ENCODE assay signal across 22 cellular contexts in the genomic region with DNA sequence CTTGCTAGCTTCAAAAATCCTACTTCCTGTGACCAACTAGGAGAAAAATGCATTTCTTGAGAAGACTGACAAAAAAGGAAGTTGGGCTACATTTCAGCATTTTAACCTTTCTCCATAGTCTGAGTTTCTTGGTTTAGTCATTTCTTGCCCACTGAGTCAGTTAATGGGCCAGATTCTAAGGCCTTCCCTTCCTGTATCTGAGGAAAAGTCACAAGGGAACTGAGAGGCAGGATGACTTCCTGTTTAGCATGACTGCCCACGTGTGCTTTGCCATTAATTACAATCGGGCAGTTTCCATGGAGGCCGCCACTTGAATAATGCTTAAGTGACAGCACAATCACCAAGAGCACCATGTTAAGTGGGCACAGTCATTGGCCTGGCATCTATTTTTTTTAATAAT.
DNase-seq lines count a peak whose midpoint lies in the region; ATAC-seq, FAIRE-seq and TF ChIP-seq lines count a peak whose summit lies in the region.
"Had no signal": no experiment of that assay in that cellular context is flagged by ENCODE, and none has a peak within 500 bp of the region (broad histone marks: within the 10 kb centered on the region; RNA-seq: fewer than 3 reads in every experiment).

No MANE protein-coding gene starts in this region.

- intact Hi-C loops in thyroid gland (cut with DNase I) = no loop called here

- H3K4me3 ChIP-seq in fibroblast of pulmonary artery (replicated peaks; ENCODE audit: low read depth, low read length) (no peak overlapping the region), thyroid gland (replicated peaks in 1 of 3) (no peak overlapping the region), small intestine (ENCODE audit: low read depth in 1 of 2, low read length in 2 of 2) (no peak overlapping the region)
- H3K4me3 ChIP-seq: esophagus muscularis mucosa, left ventricle myocardium inferior, psoas muscle, smooth muscle cell had no signal

- ATAC-seq in HG02610 (IDR thresholded peaks at IDR 0.05; ENCODE audit: unreplicated experiment) = no peak
- ATAC-seq: psoas muscle, SK-N-SH treated with all-trans-retinoic acid at 6 μM for 48 hours had no signal

- DNase-seq in NOMO-1 treated with DMSO at 0.1 percent for 48 hours (lab: John Stamatoyannopoulos, UW; ENCODE audit: unreplicated experiment) (peak; percentile 33), NOMO-1 treated with dmso at 0.1 percent for 144 hours (lab: John Stamatoyannopoulos, UW; ENCODE audit: unreplicated experiment) (no peak), NCI-H748 treated with DMSO at 0.1 percent for 48 hours (lab: John Stamatoyannopoulos, UW) (peak; percentile 9), fibroblast of pulmonary artery (ENCODE audit: low read depth) (peak; percentile 50), thyroid gland (peak; percentile 29 to 30), small intestine (no peak), COLO668 (lab: John Stamatoyannopoulos, UW; ENCODE audit: unreplicated experiment) (no peak)
- DNase-seq: activated CD4-positive, alpha-beta T cell treated with anti-CD3 and anti-CD28 coated beads, Interleukin-2, amount 10 ng/mL, durations not matched to agents 24 days and 14 days; activated CD8-positive, alpha-beta memory T cell treated with anti-CD3 and anti-CD28 coated beads, Interleukin-2, amount 50 U/mL, for 48 hours; activated effector memory CD4-positive, alpha-beta T cell treated with Interleukin-2 at 50 U/mL for 16 hours; CD4-positive, CD25-positive, alpha-beta regulatory T cell; glutamatergic neuron; KG1; left ventricle myocardium inferior; NCI-H2171 treated with DMSO at 0.1 percent for 48 hours; psoas muscle; stimulated activated CD4-positive, alpha-beta T cell treated with anti-CD3 and anti-CD28 coated beads, Interleukin-4, amount 100 ng/mL, for 4 hours; substantia nigra had no signal

- no peak for FAIRE-seq in small intestine (lab: Jason Lieb, UNC)

- H3K9me3 ChIP-seq in thyroid gland (no peaks in the 10 kb centered on the region), small intestine (ENCODE audit: control insufficient read depth, low read depth) (no peaks in the 10 kb centered on the region)
- H3K9me3 ChIP-seq: esophagus muscularis mucosa, left ventricle myocardium inferior, psoas muscle had no signal

- no peaks in the 10 kb centered on the region for H3K36me3 ChIP-seq in thyroid gland
- no peaks in the 10 kb centered on the region for H3K36me3 ChIP-seq in small intestine (ENCODE audit: control insufficient read depth in 2 of 2, insufficient read depth in 2 of 2, low read length in 2 of 2)
- H3K36me3 ChIP-seq: esophagus muscularis mucosa, left ventricle myocardium inferior had no signal

- WGBS in thyroid gland, 2 donors = 40% methylated on average over 3 of the region's 3 CpGs
- WGBS in small intestine, 3 donors = 64 to 84% (median 75%) methylated on average over 3 of the region's 3 CpGs

- H3K27me3 ChIP-seq in thyroid gland (no peaks in the 10 kb centered on the region), small intestine (ENCODE audit: control insufficient read depth in 2 of 2, insufficient read depth in 2 of 2, low read length in 2 of 2) (no peaks in the 10 kb centered on the region)
- H3K27me3 ChIP-seq: esophagus muscularis mucosa had no signal

- TF ChIP-seq CTCF in fibroblast of pulmonary artery (IDR thresholded peaks at IDR 0.05; ENCODE audit: low read length, missing control alignments) (no peak), thyroid gland (IDR thresholded peaks at IDR 0.05) (no peak)

- H3K4me1 ChIP-seq in thyroid gland (peaks cover 0 to 4% of the 10 kb centered on the region in 2 donors), small intestine (ENCODE audit: control insufficient read depth in 2 of 2, insufficient read depth in 1 of 2, low read depth in 1 of 2, low read length in 1 of 2) (no peaks in the 10 kb centered on the region)
- H3K4me1 ChIP-seq: esophagus muscularis mucosa, left ventricle myocardium inferior, psoas muscle had no signal

- H3K27ac ChIP-seq in thyroid gland = no peak overlapping the region
- H3K27ac ChIP-seq in small intestine (ENCODE audit: low read depth in 1 of 2, low read length in 1 of 2) = no peak overlapping the region
- H3K27ac ChIP-seq: esophagus muscularis mucosa, left ventricle myocardium inferior, psoas muscle had no signal

- TF ChIP-seq POLR2A in thyroid gland (IDR thresholded peaks at IDR 0.05) = no peak

Comparison
In these comparisons a context has a peak if more than half of its experiments do, and no peak if none do; other contexts are left out.
1. DNase-seq: peak in NOMO-1 treated with DMSO at 0.1 percent for 48 hours (single experiment), NCI-H748 treated with DMSO at 0.1 percent for 48 hours (single experiment), fibroblast of pulmonary artery (single experiment) and thyroid gland (2 of 2); none in NOMO-1 treated with dmso at 0.1 percent for 144 hours (single experiment), small intestine (single experiment) and COLO668 (single experiment).